1 cellular context compared by ENCODE assay signal in genomic region chr15:60673918-60674558, GRCh38.
TF ChIP-seq lines count a peak whose summit lies in the region.

No MANE protein-coding gene starts in this region.

TF ChIP-seq in WTC11, 78 proteins besides CTCF, POLR2A, EP300 and RAD21 (continued from another document):
- TF ChIP-seq ATF6 (CRISPR knock-in tag; IDR thresholded peaks at IDR 0.05) (no peak), CBFB (CRISPR knock-in tag; IDR thresholded peaks at IDR 0.05; ENCODE audit: low read depth) (no peak), ZNF425 (CRISPR knock-in tag; conservative IDR thresholded peaks at IDR 0.05) (no peak), ZNF219 (CRISPR knock-in tag; IDR thresholded peaks at IDR 0.05; ENCODE audit: borderline replicate concordance) (no peak), ZBTB21 (CRISPR knock-in tag; IDR thresholded peaks at IDR 0.05; ENCODE audit: borderline replicate concordance) (no peak), GABPB1 (CRISPR knock-in tag; IDR thresholded peaks at IDR 0.05) (no peak), OVOL2 (CRISPR knock-in tag; IDR thresholded peaks at IDR 0.05; ENCODE audit: borderline replicate concordance) (no peak), MLX (CRISPR knock-in tag; IDR thresholded peaks at IDR 0.05) (no peak), SOX15 (CRISPR knock-in tag; IDR thresholded peaks at IDR 0.05) (no peak), ZNF396 (CRISPR knock-in tag; IDR thresholded peaks at IDR 0.05; ENCODE audit: borderline replicate concordance) (no peak), ZNF416 (CRISPR knock-in tag; IDR thresholded peaks at IDR 0.05) (no peak)
